In the genomic region with DNA sequence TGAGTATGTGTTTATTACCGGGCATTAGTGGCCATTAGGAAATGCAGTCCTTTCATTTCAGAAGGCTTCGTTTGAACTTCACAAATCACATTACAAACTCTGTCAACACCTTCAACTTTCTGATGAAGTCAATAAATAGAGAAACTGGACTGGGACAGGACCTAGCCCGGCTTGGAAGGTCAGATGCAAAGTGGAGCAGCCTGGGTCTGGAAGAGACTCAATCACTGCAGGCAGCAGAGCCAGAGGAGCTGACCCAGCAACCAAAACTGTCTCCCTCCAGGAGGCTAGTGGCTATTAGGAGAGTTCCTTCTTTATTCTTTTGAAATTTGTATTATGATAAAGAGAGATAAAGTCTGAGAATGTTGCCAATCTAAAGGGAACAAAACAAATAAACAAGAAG, we compare ENCODE assay signal across 15 cellular contexts.
A peak's percentile ranks its signal among the peaks of the same experiment; 100 is the strongest.
DNase-seq lines count a peak whose midpoint lies in the region; ATAC-seq and TF ChIP-seq lines count a peak whose summit lies in the region.
"Had no signal": no experiment of that assay in that cellular context is flagged by ENCODE, and none has a peak within 500 bp of the region (broad histone marks: within the 10 kb centered on the region; RNA-seq: fewer than 3 reads in every experiment).

No MANE protein-coding gene starts in this region.

- H3K4me3 ChIP-seq in osteoblast (ENCODE audit: insufficient read depth, low read length) (no peak overlapping the region), tibial artery (no peak overlapping the region)
- H3K4me3 ChIP-seq: BLaER1 treated with 17β-estradiol and CSF1 and Interleukin-3, amounts not matched to agents 10 nM and 100 nM; GM23248 had no signal

- H4K20me1 ChIP-seq in osteoblast (ENCODE audit: insufficient read depth, low read length) = no peaks in the 10 kb centered on the region
- H4K20me1 ChIP-seq: BLaER1 treated with 17β-estradiol and CSF1 and Interleukin-3, amounts not matched to agents 10 nM and 100 nM had no signal

- H3K9me3 ChIP-seq in osteoblast (ENCODE audit: low read depth, low read length) = no peaks in the 10 kb centered on the region
- no peaks in the 10 kb centered on the region for H3K9me3 ChIP-seq in tibial artery
- H3K9me3 ChIP-seq: BLaER1 treated with 17β-estradiol and CSF1 and Interleukin-3, amounts not matched to agents 10 nM and 100 nM had no signal

- H3K36me3 ChIP-seq in osteoblast (ENCODE audit: insufficient read depth, low read length) (no peaks in the 10 kb centered on the region), tibial artery (no peaks in the 10 kb centered on the region)
- H3K36me3 ChIP-seq: BLaER1 treated with 17β-estradiol and CSF1 and Interleukin-3, amounts not matched to agents 10 nM and 100 nM had no signal

- H3K79me2 ChIP-seq in osteoblast (ENCODE audit: insufficient read depth, low read length) = no peaks in the 10 kb centered on the region

- no peak for TF ChIP-seq CTCF in osteoblast (IDR thresholded peaks at IDR 0.05; ENCODE audit: extremely low read depth, low read depth, low read length)
- TF ChIP-seq CTCF in tibial artery (IDR thresholded peaks at IDR 0.05) = no peak

- H3K27me3 ChIP-seq in osteoblast (ENCODE audit: insufficient read depth, low read length) = no peaks in the 10 kb centered on the region
- no peaks in the 10 kb centered on the region for H3K27me3 ChIP-seq in tibial artery
- H3K27me3 ChIP-seq: BLaER1 treated with 17β-estradiol and CSF1 and Interleukin-3, amounts not matched to agents 10 nM and 100 nM had no signal

- H3K4me1 ChIP-seq in osteoblast (ENCODE audit: insufficient read depth, low read length) (no peaks in the 10 kb centered on the region), tibial artery (peaks cover 0 to 38% (median 2%) of the 10 kb centered on the region in 4 donors)
- H3K4me1 ChIP-seq: BLaER1 treated with 17β-estradiol and CSF1 and Interleukin-3, amounts not matched to agents 10 nM and 100 nM had no signal

- no peak overlapping the region for H2AFZ ChIP-seq in osteoblast (ENCODE audit: low read length)
- H2AFZ ChIP-seq: GM23248 had no signal

- intact Hi-C loops in tibial artery (cut with DNase I; ENCODE audit: low total_unique reads) = no loop called here

- H3K27ac ChIP-seq in osteoblast (ENCODE audit: low read depth, low read length) = no peak overlapping the region
- H3K27ac ChIP-seq in tibial artery = peak overlapping the region; percentile 36 to 41
- H3K27ac ChIP-seq: 22Rv1; BLaER1 treated with 17β-estradiol and CSF1 and Interleukin-3, amounts not matched to agents 10 nM and 100 nM; GM23248; HL-60 had no signal

- ATAC-seq in left lobe of liver (peak; percentile 58), HG02642 (IDR thresholded peaks at IDR 0.05; ENCODE audit: poor library complexity, unreplicated experiment) (no peak)
- ATAC-seq: HCT116 had no signal

- no peak overlapping the region for H3K4me2 ChIP-seq in osteoblast (ENCODE audit: insufficient read depth, low read length)
- H3K4me2 ChIP-seq: BLaER1 treated with 17β-estradiol and CSF1 and Interleukin-3, amounts not matched to agents 10 nM and 100 nM had no signal

- DNase-seq in NCI-H146 (lab: John Stamatoyannopoulos, UW) (peak; percentile 36), NCI-H146 treated with DMSO at 0.1 percent for 48 hours (lab: John Stamatoyannopoulos, UW; ENCODE audit: unreplicated experiment) (no peak), left lobe of liver (ENCODE audit: low spot score) (no peak), osteoblast (ENCODE audit: insufficient read length, low spot score, missing footprints) (peak; percentile 36), tibial artery (peak; percentile 49 to 81), GM19238 (ENCODE audit: insufficient read length, low spot score) (no peak), DMS53 (lab: John Stamatoyannopoulos, UW) (no peak)
- DNase-seq: CD4-positive, CD25-positive, alpha-beta regulatory T cell; GM23248; IMR-90 had no signal

Comparison
In these comparisons a context has a peak if more than half of its experiments do, and no peak if none do; other contexts are left out.
1. DNase-seq: peak in NCI-H146 (single experiment), osteoblast (single experiment) and tibial artery (2 of 2); none in NCI-H146 treated with DMSO at 0.1 percent for 48 hours (single experiment), left lobe of liver (single experiment), GM19238 (single experiment) and DMS53 (single experiment).